Comparison of ENCODE assay signal across 16 cellular contexts in genomic region chr6:34031567-34032383, GRCh38.
"Had no signal": no experiment of that assay in that cellular context is flagged by ENCODE, and none has a peak within 500 bp of the region (broad histone marks: within the 10 kb centered on the region; RNA-seq: fewer than 3 reads in every experiment).

No MANE protein-coding gene starts in this region.

- H3K4me3 ChIP-seq: coronary artery, gastroesophageal sphincter, lower lobe of right lung, mucosa of descending colon, smooth muscle cell, thyroid gland, vagina had no signal

- H3K27ac ChIP-seq: coronary artery, gastroesophageal sphincter, lower lobe of right lung, thyroid gland, vagina had no signal

- H3K4me2 ChIP-seq: smooth muscle cell had no signal

- H3K9me3 ChIP-seq: gastroesophageal sphincter, lower lobe of right lung, mucosa of descending colon, thyroid gland, vagina had no signal

- H3K4me1 ChIP-seq: gastroesophageal sphincter, lower lobe of right lung, thyroid gland, vagina had no signal

- H3K27me3 ChIP-seq: thyroid gland, vagina had no signal

- ATAC-seq: gastroesophageal sphincter; lower lobe of right lung; mucosa of descending colon; naive thymus-derived CD8-positive, alpha-beta T cell; right cardiac atrium had no signal

- DNase-seq: activated effector memory CD4-positive, alpha-beta T cell treated with Interleukin-2 at 50 U/mL for 16 hours; activated T-cell treated with anti-CD3 and anti-CD28 coated beads, Interleukin-2, amount 50 U/mL, for 24 hours; central memory CD4-positive, alpha-beta T cell; effector CD4-positive, alpha-beta T cell; hippocampal formation; kidney glomerular epithelial cell; lower lobe of right lung; mucosa of descending colon; naive thymus-derived CD8-positive, alpha-beta T cell; nucleus accumbens; thyroid gland had no signal

- H3K36me3 ChIP-seq: gastroesophageal sphincter, lower lobe of right lung, thyroid gland, vagina had no signal
